ENCODE assay signal across 9 cellular contexts in genomic region chr1:169138866-169139670, GRCh38. TPM values are rescaled to one million over a fixed set of nuclear protein-coding genes. Genes with fewer than 3 reads are reported as not detected.
DNase-seq lines count a peak whose midpoint lies in the region; ATAC-seq and TF ChIP-seq lines count a peak whose summit lies in the region.
"Had no signal": no experiment of that assay in that cellular context is flagged by ENCODE, and none has a peak within 500 bp of the region (broad histone marks: within the 10 kb centered on the region; RNA-seq: fewer than 3 reads in every experiment).

No MANE protein-coding gene starts in this region.

- DNase-seq in GM10248 (ENCODE audit: extremely low spot score) (peak; percentile 72), WTC11 (ENCODE audit: low spot score) (no peak), cerebellum (ENCODE audit: low spot score) (no peak), Ammon's horn (ENCODE audit: low spot score) (no peak), NCI-H2107 (lab: John Stamatoyannopoulos, UW) (no peak), NCI-H1092 (lab: John Stamatoyannopoulos, UW) (no peak)
- DNase-seq: NCI-H69 had no signal

- H3K9me3 Mint-ChIP-seq in WTC11, result no peaks in the 10 kb centered on the region

- peaks cover 23% of the 10 kb centered on the region for H3K4me1 Mint-ChIP-seq in WTC11

- no peaks in the 10 kb centered on the region for H3K27me3 Mint-ChIP-seq in WTC11 (ENCODE audit: low read depth)

- POLR2A ChIA-PET in GM10248 (lab: Yijun Ruan, JAX) (no interaction called here), WTC11 (lab: Charles Lee) (no interaction called here)

- ATAC-seq in GM19328 (IDR thresholded peaks at IDR 0.05; ENCODE audit: unreplicated experiment), result peak; percentile 90
- ATAC-seq in HG02938 (IDR thresholded peaks at IDR 0.05; ENCODE audit: unreplicated experiment), result peak; percentile 95
- ATAC-seq in WTC11, result peak; percentile 48

- no peak overlapping the region for H3K27ac Mint-ChIP-seq in WTC11

- TF ChIP-seq CTCF in GM10248 (IDR thresholded peaks at IDR 0.05; ENCODE audit: control extremely low read depth, extremely low read depth, low read depth, missing control alignments), result no peak
- no peak for TF ChIP-seq CTCF in WTC11 (IDR thresholded peaks at IDR 0.05)

- no peaks in the 10 kb centered on the region for H3K36me3 Mint-ChIP-seq in WTC11

- CTCF ChIA-PET in GM10248 (lab: Yijun Ruan, JAX), result interaction anchor here (1.0 to 1.4 kb wide), 5 partner anchors 27 to 796 kb away, joined by 3 to 5 read pairs (median 3); no protein-coding TSS in a partner anchor
- CTCF ChIA-PET in WTC11 (lab: Charles Lee), result interaction anchor here (1.0 kb wide), 1 partner anchor 536 kb away, joined by 3 read pairs; no protein-coding TSS in a partner anchor

- no peak overlapping the region for H3K4me3 Mint-ChIP-seq in WTC11

TF ChIP-seq in WTC11, 78 proteins besides CTCF, POLR2A, EP300 and RAD21:
- no peak for TF ChIP-seq JAZF1 (CRISPR knock-in tag; IDR thresholded peaks at IDR 0.05)
- TF ChIP-seq ZNF423 (CRISPR knock-in tag; IDR thresholded peaks at IDR 0.05), result no peak
- TF ChIP-seq NR2C2 (CRISPR knock-in tag; IDR thresholded peaks at IDR 0.05), result no peak
- no peak for TF ChIP-seq SMAD4 (CRISPR knock-in tag; IDR thresholded peaks at IDR 0.05)
- TF ChIP-seq ATF3 (CRISPR knock-in tag; conservative IDR thresholded peaks at IDR 0.05), result no peak
- TF ChIP-seq ZNF219 (CRISPR knock-in tag; IDR thresholded peaks at IDR 0.05; ENCODE audit: borderline replicate concordance), result no peak
- TF ChIP-seq ZNF416 (CRISPR knock-in tag; IDR thresholded peaks at IDR 0.05), result no peak
- TF ChIP-seq TEAD4 (CRISPR knock-in tag; IDR thresholded peaks at IDR 0.05), result no peak
- TF ChIP-seq ATF2 (CRISPR knock-in tag; IDR thresholded peaks at IDR 0.05; ENCODE audit: borderline replicate concordance, low read depth), result no peak
- no peak for TF ChIP-seq ATF6 (CRISPR knock-in tag; IDR thresholded peaks at IDR 0.05)
- TF ChIP-seq ZBTB21 (CRISPR knock-in tag; IDR thresholded peaks at IDR 0.05; ENCODE audit: borderline replicate concordance), result no peak
- TF ChIP-seq ZNF671 (CRISPR knock-in tag; IDR thresholded peaks at IDR 0.05), result no peak

RNA-seq across cellular contexts. Expression of gene ATP1B1, which starts 32.6 kb away (rescaled TPM):
- 40.7 to 41.9 TPM (median 41.8 TPM) in 3 replicates for total RNA-seq in WTC11 (2021)
- 88.4 TPM for total RNA-seq in cerebellum
